ENCODE assay signal across 8 cellular contexts in genomic region chr10:132448248-132448731, GRCh38. TPM values are rescaled to one million over a fixed set of nuclear protein-coding genes. Genes with fewer than 3 reads are reported as not detected.
DNase-seq lines count a peak whose midpoint lies in the region; ATAC-seq, FAIRE-seq and TF ChIP-seq lines count a peak whose summit lies in the region.

No MANE protein-coding gene starts in this region.

- H2AFZ ChIP-seq in astrocyte (ENCODE audit: low read depth, low read length) = peak overlapping the region; percentile 71

- H3K27me3 Mint-ChIP-seq in astrocyte (ENCODE audit: low read depth, unreplicated experiment) (no peaks in the 10 kb centered on the region), memory B cell (no peaks in the 10 kb centered on the region)

- TF ChIP-seq POLR2A in A549 (IDR thresholded peaks at IDR 0.05; ENCODE audit: low read length) (0 out of 2 replicates have a peak, but pooled peaks have one; percentile 7), thyroid gland (IDR thresholded peaks at IDR 0.05) (no peak)

- H3K4me3 ChIP-seq in A549 (no peak overlapping the region), astrocyte (ENCODE audit: insufficient read depth, low read depth, low read length) (no peak overlapping the region), thyroid gland (replicated peaks in 1 of 3) (no peak overlapping the region)

- no peaks in the 10 kb centered on the region for H3K79me2 ChIP-seq in astrocyte (ENCODE audit: insufficient read depth, low read length)

- no peaks in the 10 kb centered on the region for H3K36me3 ChIP-seq in astrocyte (ENCODE audit: insufficient read depth, low read length)
- H3K36me3 ChIP-seq in thyroid gland = no peaks in the 10 kb centered on the region

- FAIRE-seq in A549 (lab: Jason Lieb, UNC) (peak; percentile 7), astrocyte (lab: Jason Lieb, UNC) (no peak)

- H3K4me3 Mint-ChIP-seq in astrocyte (ENCODE audit: unreplicated experiment) (no peak overlapping the region), memory B cell (no peak overlapping the region)

- ATAC-seq in A549 (peak; percentile 10 to 59; a peak in 5 of 6 replicates), GM21737 (IDR thresholded peaks at IDR 0.05; ENCODE audit: unreplicated experiment) (peak; percentile 30), memory B cell (ENCODE audit: low read depth) (no peak)

- TF ChIP-seq CTCF in A549 (IDR thresholded peaks at IDR 0.05) = no peak
- no peak for TF ChIP-seq CTCF in RWPE1 (conservative IDR thresholded peaks at IDR 0.05; ENCODE audit: low read depth)
- no peak for TF ChIP-seq CTCF in astrocyte (IDR thresholded peaks at IDR 0.05; ENCODE audit: insufficient read depth, low read depth, low read length)
- no peak for TF ChIP-seq CTCF in thyroid gland (IDR thresholded peaks at IDR 0.05)

- DNase-seq in A549 (ENCODE audit: low read depth in 1 of 2, low spot score in 1 of 2) = peak; percentile 66 to 91
- DNase-seq in RWPE1 (ENCODE audit: low spot score) = peak; percentile 90
- DNase-seq in astrocyte (ENCODE audit: low read depth) = no peak
- DNase-seq in memory B cell (ENCODE audit: low spot score in 2 of 2) = no peak
- peak in 1 of 2 donors; percentile 27 for DNase-seq in thyroid gland
- DNase-seq in medulla oblongata (ENCODE audit: extremely low spot score) = no peak
- no peak for DNase-seq in NCI-H446 (lab: John Stamatoyannopoulos, UW)

- peak overlapping the region; percentile 89 to 99 for H3K27ac ChIP-seq in A549
- H3K27ac ChIP-seq in RWPE1 = peak overlapping the region; percentile 99
- peak overlapping the region; percentile 76 for H3K27ac ChIP-seq in astrocyte (ENCODE audit: low read depth, low read length)
- H3K27ac ChIP-seq in thyroid gland = peak overlapping the region; percentile 22 to 73 (median 51)

- peak overlapping the region; percentile 71 for H3K9ac ChIP-seq in astrocyte (ENCODE audit: low read length)

- H3K4me1 Mint-ChIP-seq in astrocyte (ENCODE audit: low read depth, unreplicated experiment) = peaks cover 2% of the 10 kb centered on the region
- peaks cover 34% of the 10 kb centered on the region for H3K4me1 Mint-ChIP-seq in memory B cell

- H3K27ac Mint-ChIP-seq in astrocyte (ENCODE audit: unreplicated experiment) = no peak overlapping the region
- peak overlapping the region; percentile 98 for H3K27ac Mint-ChIP-seq in memory B cell

- POLR2A ChIA-PET in A549 (lab: Yijun Ruan, JAX) = no interaction called here
- POLR2A ChIA-PET in RWPE1 (lab: Yijun Ruan, JAX; ENCODE audit: low non-redundant PET) = interaction anchor here (0.5 to 1.7 kb wide), 6 partner anchors 10 to 823 kb away, joined by 3 to 7 read pairs (median 4); no protein-coding TSS in a partner anchor

- no peak for TF ChIP-seq EP300 in A549 (IDR thresholded peaks at IDR 0.05)

- H3K9me3 ChIP-seq in A549 = no peaks in the 10 kb centered on the region
- no peaks in the 10 kb centered on the region for H3K9me3 ChIP-seq in astrocyte (ENCODE audit: insufficient read depth, low read depth, low read length)
- H3K9me3 ChIP-seq in thyroid gland = no peaks in the 10 kb centered on the region

- H3K36me3 Mint-ChIP-seq in astrocyte (ENCODE audit: low read depth, unreplicated experiment) (no peaks in the 10 kb centered on the region), memory B cell (no peaks in the 10 kb centered on the region)

- H4K20me1 ChIP-seq in astrocyte (ENCODE audit: insufficient read depth, low read length) = no peaks in the 10 kb centered on the region

- no peak for TF ChIP-seq RAD21 in A549 (conservative IDR thresholded peaks at IDR 0.05 in 1 of 2, IDR thresholded peaks at IDR 0.05 in 1 of 2)

- H3K27me3 ChIP-seq in astrocyte (ENCODE audit: insufficient read depth, low read length) (no peaks in the 10 kb centered on the region), thyroid gland (no peaks in the 10 kb centered on the region)

- H3K4me2 ChIP-seq in A549 (peak overlapping the region; percentile 87), astrocyte (ENCODE audit: low read length) (no peak overlapping the region)

- WGBS in A549 (ENCODE audit: missing lambda C conversion rate) = 29% methylated on average over 7 of the region's 15 CpGs
- WGBS in thyroid gland, 2 donors = 67 to 84% methylated on average over 10 to 11 of the region's 15 CpGs

- H3K4me1 ChIP-seq in A549 (peaks cover 86% of the 10 kb centered on the region), astrocyte (ENCODE audit: insufficient read depth, low read length) (peaks cover 17% of the 10 kb centered on the region), thyroid gland (peaks cover 20 to 36% of the 10 kb centered on the region in 2 donors)

- CTCF ChIA-PET in A549 (lab: Yijun Ruan, JAX) = interaction anchor here (2.4 kb wide), 1 partner anchor 61 kb away, joined by 12 read pairs; no protein-coding TSS in a partner anchor
- CTCF ChIA-PET in RWPE1 (lab: Yijun Ruan, JAX) = interaction anchor here (2.2 kb wide), 1 partner anchor 27 kb away, joined by 22 read pairs; no protein-coding TSS in a partner anchor

- intact Hi-C loops in thyroid gland (cut with DNase I) = no loop called here

- H3K9me3 Mint-ChIP-seq in astrocyte (ENCODE audit: unreplicated experiment) (no peaks in the 10 kb centered on the region), memory B cell (no peaks in the 10 kb centered on the region)

TF ChIP-seq in A549, 52 proteins besides CTCF, POLR2A, EP300 and RAD21 (continues in another document):
- no peak for TF ChIP-seq REST (IDR thresholded peaks at IDR 0.05)
- no peak for TF ChIP-seq CHD2 (IDR thresholded peaks at IDR 0.05; ENCODE audit: low read length, partially characterized antibody)
- no peak for TF ChIP-seq ZNF302 (CRISPR knock-in tag; IDR thresholded peaks at IDR 0.05)
- TF ChIP-seq ELK1 (IDR thresholded peaks at IDR 0.05; ENCODE audit: low read depth, low read length) = no peak
- TF ChIP-seq EHMT2 (IDR thresholded peaks at IDR 0.05; ENCODE audit: low read depth) = no peak
- no peak for TF ChIP-seq PHF8 (IDR thresholded peaks at IDR 0.05; ENCODE audit: borderline replicate concordance, low read depth)
- TF ChIP-seq RFX5 (IDR thresholded peaks at IDR 0.05) = no peak
- TF ChIP-seq ZFP36 (IDR thresholded peaks at IDR 0.05; ENCODE audit: borderline replicate concordance, partially characterized antibody) = no peak
- no peak for TF ChIP-seq HOXB5 (CRISPR knock-in tag; IDR thresholded peaks at IDR 0.05)
- no peak for TF ChIP-seq MAZ (IDR thresholded peaks at IDR 0.05; ENCODE audit: borderline replicate concordance, low read depth, low read length)
- TF ChIP-seq NR3C1 (IDR thresholded peaks at IDR 0.05) = no peak
- no peak for TF ChIP-seq USF2 (IDR thresholded peaks at IDR 0.05)
- TF ChIP-seq CHD4 (IDR thresholded peaks at IDR 0.05; ENCODE audit: borderline replicate concordance) = no peak
- no peak for TF ChIP-seq FOSL2 (IDR thresholded peaks at IDR 0.05)
- TF ChIP-seq FOSL2 (CRISPR knock-in tag; IDR thresholded peaks at IDR 0.05) = no peak
- TF ChIP-seq RARB (CRISPR knock-in tag; IDR thresholded peaks at IDR 0.05) = no peak

RNA-seq across cellular contexts. Expression of gene PWWP2B, which starts 51.3 kb away (rescaled TPM):
- 2.0 and 2.8 TPM in 2 replicates for polyA plus RNA-seq in A549 (2011; rRNA removed)
- 5.0 and 8.0 TPM in 2 replicates for polyA plus RNA-seq in A549 (2012; cell fraction: cytosol; rRNA removed)
- polyA plus RNA-seq in A549 (2012; cell fraction: nucleus; rRNA removed) = 8.3 and 12.2 TPM in 2 replicates
- polyA plus RNA-seq in A549 (2017; fragmentation: RNase III; extraction: RNeasy Plus Mini Kit Qiagen cat#74134 plus additional on column Dnase treatment) = 6.6 to 7.3 TPM (median 7.0 TPM) in 3 replicates
- polyA minus RNA-seq in A549 (2011; rRNA and poly(A)+ RNA removed) = 2.1 and 2.5 TPM in 2 replicates
- 12.0 and 14.1 TPM in 2 replicates for total RNA-seq in astrocyte
- total RNA-seq in thyroid gland = 10 to 100 TPM; 14.5 to 35.4 (median 27.3) TPM

Comparison
In these comparisons a context has a peak if more than half of its experiments do, and no peak if none do; other contexts are left out.
1. DNase-seq: peak in A549 (2 of 2) and RWPE1 (single experiment); none in astrocyte (single experiment), memory B cell (0 of 2), medulla oblongata (single experiment) and NCI-H446 (0 of 2).
2. Peak in every context shown above with its lines, with median percentiles within 50 percentile points of each other: H3K27ac ChIP-seq.